Comparison of ENCODE assay signal across 19 cellular contexts in genomic region chr13:20124303-20124702, GRCh38. TPM values are rescaled to one million over a fixed set of nuclear protein-coding genes. Genes with fewer than 3 reads are reported as not detected.
A peak's percentile ranks its signal among the peaks of the same experiment; 100 is the strongest.
DNase-seq lines count a peak whose midpoint lies in the region; ATAC-seq and TF ChIP-seq lines count a peak whose summit lies in the region.
"Had no signal": no experiment of that assay in that cellular context is flagged by ENCODE, and none has a peak within 500 bp of the region (broad histone marks: within the 10 kb centered on the region; RNA-seq: fewer than 3 reads in every experiment).

No MANE protein-coding gene starts in this region.

- no peak overlapping the region for H2BK12ac ChIP-seq in H9 (ENCODE audit: insufficient read length, low read depth, low read length)

- H3K9me3 Mint-ChIP-seq in H9, result no peaks in the 10 kb centered on the region
- H3K9me3 Mint-ChIP-seq in brain, result peaks cover 0 to 2% (median 0%) of the 10 kb centered on the region in 5 experiments
- H3K9me3 Mint-ChIP-seq in stimulated activated effector memory CD8-positive, alpha-beta T cell treated with anti-CD3 and anti-CD28 coated beads, Interleukin-12 subunit alpha, Interleukin-12 subunit beta, amount 100 ng/mL, for 72 hours, result no peaks in the 10 kb centered on the region
- H3K9me3 Mint-ChIP-seq: CD4-positive, alpha-beta memory T cell; IgD-negative memory B cell had no signal

- H3K23ac ChIP-seq in H9 (ENCODE audit: insufficient read length, low read depth, low read length), result no peak overlapping the region

- no peak overlapping the region for H2BK5ac ChIP-seq in H9 (ENCODE audit: insufficient read length, low read length)

- no peak overlapping the region for H3K18ac ChIP-seq in H9 (ENCODE audit: insufficient read length, low read depth, low read length)

- no peak overlapping the region for H4K5ac ChIP-seq in H9 (ENCODE audit: insufficient read length, low read depth, low read length)

- peaks cover 19 to 23% of the 10 kb centered on the region in 2 experiments for H3K4me1 Mint-ChIP-seq in H9
- peaks cover 38% of the 10 kb centered on the region for H3K4me1 Mint-ChIP-seq in brain
- peaks cover 24% of the 10 kb centered on the region for H3K4me1 Mint-ChIP-seq in stimulated activated effector memory CD8-positive, alpha-beta T cell treated with anti-CD3 and anti-CD28 coated beads, Interleukin-12 subunit alpha, Interleukin-12 subunit beta, amount 100 ng/mL, for 72 hours

- H2AK5ac ChIP-seq in H9 (ENCODE audit: insufficient read length, low read length), result no peak overlapping the region

- H3K36me3 Mint-ChIP-seq in H9 (ENCODE audit: insufficient read depth in 1 of 3, low read depth in 3 of 3) (no peaks in the 10 kb centered on the region), brain (no peaks in the 10 kb centered on the region)
- H3K36me3 Mint-ChIP-seq in stimulated activated effector memory CD8-positive, alpha-beta T cell treated with anti-CD3 and anti-CD28 coated beads, Interleukin-12 subunit alpha, Interleukin-12 subunit beta, amount 100 ng/mL, for 72 hours, result no peaks in the 10 kb centered on the region
- H3K36me3 Mint-ChIP-seq: CD4-positive, alpha-beta memory T cell; IgD-negative memory B cell had no signal

- no peak overlapping the region for H4K8ac ChIP-seq in H9 (replicated peaks; ENCODE audit: insufficient read length, low read depth, low read length)

- WGBS in H9 (ENCODE audit: extremely low coverage, insufficient read length, low lambda C conversion rate), result no CpG with 5 or more reads among the region's 1 CpG

- no peaks in the 10 kb centered on the region for H3K79me1 ChIP-seq in H9 (ENCODE audit: insufficient read depth, low read depth, low read length, poor library complexity, severe bottlenecking)

- no peak overlapping the region for H3T11ph ChIP-seq in H9 (ENCODE audit: low read length)

- H2AFZ ChIP-seq in H9 (ENCODE audit: low read length) (no peak overlapping the region), PC-3 (ENCODE audit: low read length) (no peak overlapping the region)

- POLR2A ChIA-PET in PC-3 (lab: Charles Lee; ENCODE audit: unreplicated experiment), result no interaction called here

- H3K14ac ChIP-seq in H9 (ENCODE audit: insufficient read depth, low read length), result no peak overlapping the region

- H3K4me1 ChIP-seq in H9 (ENCODE audit: insufficient read depth, low read length), result peaks cover 3% of the 10 kb centered on the region; the same call in 1 of the 2 replicates
- H3K4me1 ChIP-seq in PC-3 (ENCODE audit: insufficient read depth, low read length), result peaks cover 34% of the 10 kb centered on the region

- H3K27ac ChIP-seq in H9 (ENCODE audit: insufficient read length, low read depth, low read length) (no peak overlapping the region), PC-3 (ENCODE audit: low read length) (no peak overlapping the region)

- no peak overlapping the region for H3K4me2 ChIP-seq in H9 (ENCODE audit: insufficient read depth, insufficient read length, low read length)
- no peak overlapping the region for H3K4me2 ChIP-seq in PC-3 (ENCODE audit: low read length)

- no peaks in the 10 kb centered on the region for H3F3A ChIP-seq in PC-3 (ENCODE audit: low read length, unreplicated experiment)

- no peak overlapping the region; a peak in 1 of 7 replicates for H3K27ac Mint-ChIP-seq in H9
- peak overlapping the region in 3 of 5 experiments; percentile 1 to 17 (median 8) for H3K27ac Mint-ChIP-seq in brain
- H3K27ac Mint-ChIP-seq in stimulated activated effector memory CD8-positive, alpha-beta T cell treated with anti-CD3 and anti-CD28 coated beads, Interleukin-12 subunit alpha, Interleukin-12 subunit beta, amount 100 ng/mL, for 72 hours, result peak overlapping the region; percentile 53
- H3K27ac Mint-ChIP-seq: CD4-positive, alpha-beta memory T cell had no signal

- peaks cover 30% of the 10 kb centered on the region for H3K27me3 Mint-ChIP-seq in H9 (ENCODE audit: low read depth)
- peaks cover 38% of the 10 kb centered on the region for H3K27me3 Mint-ChIP-seq in brain

- intact Hi-C loops in PC-3 (cut with micrococcal nuclease), result no loop called here

- H3K9me2 ChIP-seq in PC-3 (replicated peaks; ENCODE audit: low read length), result no peaks in the 10 kb centered on the region

- H3K4ac ChIP-seq in H9 (ENCODE audit: low read depth, low read length), result no peak overlapping the region

- H3K9me3 ChIP-seq in H9 (ENCODE audit: control insufficient read depth, low read depth, low read length), result no peaks in the 10 kb centered on the region
- H3K9me3 ChIP-seq in PC-3 (ENCODE audit: low read length), result no peaks in the 10 kb centered on the region
- H3K9me3 ChIP-seq: BE2C had no signal

- no peak overlapping the region for H2BK120ac ChIP-seq in H9 (ENCODE audit: low read depth, low read length, poor library complexity, severe bottlenecking)

- no peak overlapping the region for H3K56ac ChIP-seq in H9 (ENCODE audit: insufficient read length, low read depth, low read length)

- H4K20me1 ChIP-seq in H9 (ENCODE audit: control insufficient read depth, insufficient read depth, insufficient read length), result no peaks in the 10 kb centered on the region
- H4K20me1 ChIP-seq in PC-3 (ENCODE audit: low read length), result no peaks in the 10 kb centered on the region

- no peak overlapping the region for H3K9ac ChIP-seq in H9 (ENCODE audit: extremely low read depth, insufficient read length, low read length)
- no peak overlapping the region for H3K9ac ChIP-seq in PC-3 (ENCODE audit: low read length)

- H3K79me2 ChIP-seq in H9 (ENCODE audit: insufficient read depth, low read length) (no peaks in the 10 kb centered on the region), PC-3 (ENCODE audit: low read length) (no peaks in the 10 kb centered on the region)

- CTCF ChIA-PET in PC-3 (lab: Charles Lee), result no interaction called here

- no peaks in the 10 kb centered on the region for H3K36me3 ChIP-seq in PC-3 (ENCODE audit: low read depth, low read length)
- H3K36me3 ChIP-seq: BE2C had no signal

- no peak overlapping the region for H4K91ac ChIP-seq in H9 (ENCODE audit: insufficient read length, low read depth, low read length)

- no peak overlapping the region for H3K4me3 Mint-ChIP-seq in H9
- peak overlapping the region in 1 of 5 experiments; percentile 34 for H3K4me3 Mint-ChIP-seq in brain
- H3K4me3 Mint-ChIP-seq in stimulated activated effector memory CD8-positive, alpha-beta T cell treated with anti-CD3 and anti-CD28 coated beads, Interleukin-12 subunit alpha, Interleukin-12 subunit beta, amount 100 ng/mL, for 72 hours, result no peak overlapping the region

- H2BK20ac ChIP-seq in H9 (ENCODE audit: low read depth, low read length, poor library complexity, severe bottlenecking), result no peak overlapping the region

- TF ChIP-seq CTCF in H9 (conservative IDR thresholded peaks at IDR 0.05) (no peak), brain (conservative IDR thresholded peaks at IDR 0.05) (no peak), fibroblast of mammary gland (conservative IDR thresholded peaks at IDR 0.05; ENCODE audit: control insufficient read depth, insufficient read depth, low read depth, low read length) (no peak), PC-3 (conservative IDR thresholded peaks at IDR 0.05; ENCODE audit: low read depth, low read length) (no peak)

- peaks cover 2% of the 10 kb centered on the region; the same call in 1 of the 2 replicates for H3K27me3 ChIP-seq in H9 (ENCODE audit: insufficient read depth, low read length)
- H3K27me3 ChIP-seq in PC-3 (ENCODE audit: low read length), result no peaks in the 10 kb centered on the region

- peaks cover 14% of the 10 kb centered on the region for H3K23me2 ChIP-seq in H9 (ENCODE audit: insufficient read length, low read depth, low read length, poor library complexity, severe bottlenecking)

- H2BK15ac ChIP-seq in H9 (ENCODE audit: low read depth, low read length), result no peak overlapping the region

- H3K4me3 ChIP-seq in fibroblast of mammary gland (ENCODE audit: control insufficient read depth, low read depth, low read length), result no peak overlapping the region
- H3K4me3 ChIP-seq in PC-3 (ENCODE audit: low read length), result no peak overlapping the region

- peak; percentile 1 for DNase-seq in H9
- DNase-seq in fibroblast of mammary gland (ENCODE audit: low read depth), result peak; percentile 10
- DNase-seq in stimulated activated effector memory CD8-positive, alpha-beta T cell treated with anti-CD3 and anti-CD28 coated beads, Interleukin-12 subunit alpha, Interleukin-12 subunit beta, amount 100 ng/mL, for 72 hours (ENCODE audit: low spot score in 2 of 2), result no peak
- no peak for DNase-seq in PC-3
- no peak for DNase-seq in activated naive CD4-positive, alpha-beta T cell (lab: John Stamatoyannopoulos, UW)
- DNase-seq: BE2C; Calu3; CD4-positive, alpha-beta memory T cell; DMS79; MV-4-11; NCI-H1417 treated with DMSO at 0.1 percent for 48 hours; NCI-H1930; NCI-H446 treated with DMSO at 0.1 percent for 48 hours; NK-92 treated with Interleukin-12 subunit alpha and Interleukin-12 subunit beta, amount 100 ng/mL, for 24 hours; SIG-M5 had no signal

- BruUV-seq in PC-3 (replicated peaks; lab: Mats Ljungman, UMichigan), result no TSS peak

- ATAC-seq in stimulated activated effector memory CD8-positive, alpha-beta T cell treated with anti-CD3 and anti-CD28 coated beads, Interleukin-12 subunit alpha, Interleukin-12 subunit beta, amount 100 ng/mL, for 72 hours, result no peak
- no peak for ATAC-seq in PC-3
- ATAC-seq in HG03571 (IDR thresholded peaks at IDR 0.05; ENCODE audit: unreplicated experiment), result no peak

RNA-seq across cellular contexts. Expression of gene GJA3, which starts 36.5 kb away (rescaled TPM):
- total RNA-seq in H9 (2021), result 0.83 and 0.92 TPM in 2 replicates
- polyA plus RNA-seq in brain (ENCODE audit: insufficient read depth, low read depth, low replicate concordance), result not detected
- total RNA-seq in PC-3 (2014; rRNA removed), result 0.55 and 1.2 TPM in 2 replicates
- total RNA-seq: OCI-LY7 had no signal
- polyA plus RNA-seq: CD4-positive, alpha-beta memory T cell had no signal

Comparison
In these comparisons a context has a peak if more than half of its experiments do, and no peak if none do; other contexts are left out.
1. DNase-seq: peak in H9 (single experiment) and fibroblast of mammary gland (single experiment); none in stimulated activated effector memory CD8-positive, alpha-beta T cell treated with anti-CD3 and anti-CD28 coated beads, Interleukin-12 subunit alpha, Interleukin-12 subunit beta, amount 100 ng/mL, for 72 hours (0 of 2), PC-3 (single experiment) and activated naive CD4-positive, alpha-beta T cell (0 of 4).
2. H3K27ac Mint-ChIP-seq: peak in brain (3 of 5) and stimulated activated effector memory CD8-positive, alpha-beta T cell treated with anti-CD3 and anti-CD28 coated beads, Interleukin-12 subunit alpha, Interleukin-12 subunit beta, amount 100 ng/mL, for 72 hours (single experiment); none in H9 (0 of 3).